Comparison of ENCODE assay signal across 1 cellular context in the genomic region with DNA sequence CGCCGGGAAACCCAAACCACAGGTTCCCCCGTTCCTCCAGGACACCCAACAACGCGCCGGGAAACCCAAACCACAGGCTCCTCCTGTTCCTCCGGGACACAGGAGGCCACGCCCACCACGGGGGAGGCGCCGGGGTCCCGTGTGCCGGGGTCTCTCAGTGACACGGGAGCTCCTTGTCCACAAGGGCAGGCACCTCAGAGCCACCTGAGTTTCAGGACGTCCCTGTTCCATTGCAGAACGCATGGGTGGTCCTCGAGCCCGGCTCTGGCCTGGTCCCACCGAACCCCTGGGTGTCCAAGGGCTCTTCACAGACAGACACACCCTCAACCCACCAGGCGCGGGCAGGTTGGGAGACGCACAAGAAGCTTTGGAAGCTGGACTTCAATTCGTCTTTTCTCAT.
TF ChIP-seq lines count a peak whose summit lies in the region.

No MANE protein-coding gene starts in this region.

TF ChIP-seq in GM23338, 12 proteins besides CTCF, POLR2A, EP300 and RAD21 (continued from another document):
- TF ChIP-seq, protein P1, sequence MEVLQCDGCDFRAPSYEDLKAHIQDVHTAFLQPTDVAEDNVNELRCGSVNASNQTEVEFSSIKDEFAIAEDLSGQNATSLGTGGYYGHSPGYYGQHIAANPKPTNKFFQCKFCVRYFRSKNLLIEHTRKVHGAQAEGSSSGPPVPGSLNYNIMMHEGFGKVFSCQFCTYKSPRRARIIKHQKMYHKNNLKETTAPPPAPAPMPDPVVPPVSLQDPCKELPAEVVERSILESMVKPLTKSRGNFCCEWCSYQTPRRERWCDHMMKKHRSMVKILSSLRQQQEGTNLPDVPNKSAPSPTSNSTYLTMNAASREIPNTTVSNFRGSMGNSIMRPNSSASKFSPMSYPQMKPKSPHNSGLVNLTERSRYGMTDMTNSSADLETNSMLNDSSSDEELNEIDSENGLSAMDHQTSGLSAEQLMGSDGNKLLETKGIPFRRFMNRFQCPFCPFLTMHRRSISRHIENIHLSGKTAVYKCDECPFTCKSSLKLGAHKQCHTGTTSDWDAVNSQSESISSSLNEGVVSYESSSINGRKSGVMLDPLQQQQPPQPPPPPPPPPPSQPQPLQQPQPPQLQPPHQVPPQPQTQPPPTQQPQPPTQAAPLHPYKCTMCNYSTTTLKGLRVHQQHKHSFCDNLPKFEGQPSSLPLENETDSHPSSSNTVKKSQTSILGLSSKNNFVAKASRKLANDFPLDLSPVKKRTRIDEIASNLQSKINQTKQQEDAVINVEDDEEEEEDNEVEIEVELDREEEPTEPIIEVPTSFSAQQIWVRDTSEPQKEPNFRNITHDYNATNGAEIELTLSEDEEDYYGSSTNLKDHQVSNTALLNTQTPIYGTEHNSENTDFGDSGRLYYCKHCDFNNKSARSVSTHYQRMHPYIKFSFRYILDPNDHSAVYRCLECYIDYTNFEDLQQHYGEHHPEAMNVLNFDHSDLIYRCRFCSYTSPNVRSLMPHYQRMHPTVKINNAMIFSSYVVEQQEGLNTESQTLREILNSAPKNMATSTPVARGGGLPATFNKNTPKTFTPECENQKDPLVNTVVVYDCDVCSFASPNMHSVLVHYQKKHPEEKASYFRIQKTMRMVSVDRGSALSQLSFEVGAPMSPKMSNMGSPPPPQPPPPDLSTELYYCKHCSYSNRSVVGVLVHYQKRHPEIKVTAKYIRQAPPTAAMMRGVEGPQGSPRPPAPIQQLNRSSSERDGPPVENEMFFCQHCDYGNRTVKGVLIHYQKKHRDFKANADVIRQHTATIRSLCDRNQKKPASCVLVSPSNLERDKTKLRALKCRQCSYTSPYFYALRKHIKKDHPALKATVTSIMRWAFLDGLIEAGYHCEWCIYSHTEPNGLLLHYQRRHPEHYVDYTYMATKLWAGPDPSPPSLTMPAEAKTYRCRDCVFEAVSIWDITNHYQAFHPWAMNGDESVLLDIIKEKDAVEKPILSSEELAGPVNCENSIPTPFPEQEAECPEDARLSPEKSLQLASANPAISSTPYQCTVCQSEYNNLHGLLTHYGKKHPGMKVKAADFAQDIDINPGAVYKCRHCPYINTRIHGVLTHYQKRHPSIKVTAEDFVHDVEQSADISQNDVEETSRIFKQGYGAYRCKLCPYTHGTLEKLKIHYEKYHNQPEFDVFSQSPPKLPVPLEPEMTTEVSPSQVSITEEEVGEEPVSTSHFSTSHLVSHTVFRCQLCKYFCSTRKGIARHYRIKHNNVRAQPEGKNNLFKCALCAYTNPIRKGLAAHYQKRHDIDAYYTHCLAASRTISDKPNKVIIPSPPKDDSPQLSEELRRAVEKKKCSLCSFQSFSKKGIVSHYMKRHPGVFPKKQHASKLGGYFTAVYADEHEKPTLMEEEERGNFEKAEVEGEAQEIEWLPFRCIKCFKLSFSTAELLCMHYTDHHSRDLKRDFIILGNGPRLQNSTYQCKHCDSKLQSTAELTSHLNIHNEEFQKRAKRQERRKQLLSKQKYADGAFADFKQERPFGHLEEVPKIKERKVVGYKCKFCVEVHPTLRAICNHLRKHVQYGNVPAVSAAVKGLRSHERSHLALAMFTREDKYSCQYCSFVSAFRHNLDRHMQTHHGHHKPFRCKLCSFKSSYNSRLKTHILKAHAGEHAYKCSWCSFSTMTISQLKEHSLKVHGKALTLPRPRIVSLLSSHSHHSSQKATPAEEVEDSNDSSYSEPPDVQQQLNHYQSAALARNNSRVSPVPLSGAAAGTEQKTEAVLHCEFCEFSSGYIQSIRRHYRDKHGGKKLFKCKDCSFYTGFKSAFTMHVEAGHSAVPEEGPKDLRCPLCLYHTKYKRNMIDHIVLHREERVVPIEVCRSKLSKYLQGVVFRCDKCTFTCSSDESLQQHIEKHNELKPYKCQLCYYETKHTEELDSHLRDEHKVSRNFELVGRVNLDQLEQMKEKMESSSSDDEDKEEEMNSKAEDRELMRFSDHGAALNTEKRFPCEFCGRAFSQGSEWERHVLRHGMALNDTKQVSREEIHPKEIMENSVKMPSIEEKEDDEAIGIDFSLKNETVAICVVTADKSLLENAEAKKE (CRISPR knock-in tag; IDR thresholded peaks at IDR 0.05): no peak
- TF ChIP-seq ZNF114 (CRISPR knock-in tag; IDR thresholded peaks at IDR 0.05) (no peak), NANOG (IDR thresholded peaks at IDR 0.05; ENCODE audit: borderline replicate concordance) (no peak), POLR2AphosphoS5 (IDR thresholded peaks at IDR 0.05; ENCODE audit: low read depth) (no peak), ZNF331 (CRISPR knock-in tag; IDR thresholded peaks at IDR 0.05; ENCODE audit: low read depth) (no peak), JUNB (IDR thresholded peaks at IDR 0.05; ENCODE audit: unreplicated experiment) (no peak), CREB1 (CRISPR knock-in tag; IDR thresholded peaks at IDR 0.05; ENCODE audit: low read depth) (no peak), EZH2 (IDR thresholded peaks at IDR 0.05; ENCODE audit: low read depth, unreplicated experiment) (no peak), STAT1 (IDR thresholded peaks at IDR 0.05; ENCODE audit: unreplicated experiment) (no peak)
- TF ChIP-seq, protein P2, sequence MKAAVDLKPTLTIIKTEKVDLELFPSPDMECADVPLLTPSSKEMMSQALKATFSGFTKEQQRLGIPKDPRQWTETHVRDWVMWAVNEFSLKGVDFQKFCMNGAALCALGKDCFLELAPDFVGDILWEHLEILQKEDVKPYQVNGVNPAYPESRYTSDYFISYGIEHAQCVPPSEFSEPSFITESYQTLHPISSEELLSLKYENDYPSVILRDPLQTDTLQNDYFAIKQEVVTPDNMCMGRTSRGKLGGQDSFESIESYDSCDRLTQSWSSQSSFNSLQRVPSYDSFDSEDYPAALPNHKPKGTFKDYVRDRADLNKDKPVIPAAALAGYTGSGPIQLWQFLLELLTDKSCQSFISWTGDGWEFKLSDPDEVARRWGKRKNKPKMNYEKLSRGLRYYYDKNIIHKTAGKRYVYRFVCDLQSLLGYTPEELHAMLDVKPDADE (IDR thresholded peaks at IDR 0.05): no peak
